Comparison of ENCODE assay signal across 8 cellular contexts in genomic region chr1:40477680-40478057, GRCh38. TPM values are rescaled to one million over a fixed set of nuclear protein-coding genes. Genes with fewer than 3 reads are reported as not detected.
DNase-seq lines count a peak whose midpoint lies in the region; ATAC-seq, FAIRE-seq and TF ChIP-seq lines count a peak whose summit lies in the region.

No MANE protein-coding gene starts in this region.

- no peaks in the 10 kb centered on the region for H3K36me3 ChIP-seq in Panc1 (ENCODE audit: control insufficient read depth, insufficient read depth, low read length)
- H3K36me3 ChIP-seq in kidney (ENCODE audit: control insufficient read depth in 1 of 2, insufficient read depth in 2 of 2, low read length in 2 of 2) = no peaks in the 10 kb centered on the region

- H3K9ac ChIP-seq in kidney (ENCODE audit: low read length in 2 of 2) = peak overlapping the region; percentile 48 to 71

- FAIRE-seq in kidney (lab: Jason Lieb, UNC) = no peak

- H3K27ac Mint-ChIP-seq in MCF 10A (ENCODE audit: low read depth, unreplicated experiment) = no peak overlapping the region

- BruUV-seq in Panc1 (replicated peaks; lab: Mats Ljungman, UMichigan) (no TSS peak), MCF 10A (replicated peaks; lab: Mats Ljungman, UMichigan) (no TSS peak)

- H3K4me1 ChIP-seq in Panc1 (ENCODE audit: control insufficient read depth, insufficient read depth, low read length) (peaks cover 4% of the 10 kb centered on the region; the same call in 1 of the 2 replicates), kidney (ENCODE audit: control insufficient read depth in 1 of 2, insufficient read depth in 1 of 2, low read depth in 1 of 2, low read length in 2 of 2) (no peaks in the 10 kb centered on the region)

- in situ Hi-C loops in G401 (cut with HindIII; ENCODE audit: low sequenced_read_pairs) = no loop called here
- in situ Hi-C loops in Panc1 (cut with HindIII; ENCODE audit: low pct_unique_long_range_greater_than_20kb, low sequenced_read_pairs) = no loop called here
- in situ Hi-C loops in ACHN (cut with HindIII; ENCODE audit: low pct_ligation_motif_present, low pct_unique_long_range_greater_than_20kb, low sequenced_read_pairs) = no loop called here

- H3K9me3 ChIP-seq in Panc1 (ENCODE audit: control insufficient read depth, insufficient read depth, low read depth, low read length) (peaks cover 32% of the 10 kb centered on the region), kidney (ENCODE audit: control insufficient read depth in 1 of 2, low read length in 2 of 2) (peaks cover 4 to 8% of the 10 kb centered on the region in 2 donors)

- H3K9me3 Mint-ChIP-seq in MCF 10A (ENCODE audit: unreplicated experiment) = peaks cover 24% of the 10 kb centered on the region

- peak overlapping the region; percentile 72 for H3K4me3 Mint-ChIP-seq in MCF 10A (ENCODE audit: unreplicated experiment)

- intact Hi-C loops in Panc1 (cut with micrococcal nuclease; ENCODE audit: unreplicated experiment) = no loop called here
- intact Hi-C loops in MCF 10A (cut with micrococcal nuclease) = no loop called here
- intact Hi-C loops in kidney (cut with DNase I) = no loop called here

- TF ChIP-seq CTCF in Panc1 (IDR thresholded peaks at IDR 0.05) (no peak), MCF 10A (IDR thresholded peaks at IDR 0.05; ENCODE audit: unreplicated experiment) (no peak), kidney (IDR thresholded peaks at IDR 0.05; ENCODE audit: borderline replicate concordance, extremely low read depth, insufficient read depth) (no peak)

- peaks cover 6% of the 10 kb centered on the region for H3K4me1 Mint-ChIP-seq in MCF 10A (ENCODE audit: insufficient read depth, unreplicated experiment)

- peaks cover 20% of the 10 kb centered on the region for H3K36me3 Mint-ChIP-seq in MCF 10A (ENCODE audit: insufficient read depth, unreplicated experiment)

- CTCF ChIA-PET in Panc1 (lab: Charles Lee) = interaction anchor here (0.5 kb wide), 1 partner anchor 63 kb away, joined by 3 read pairs; no protein-coding TSS in a partner anchor
- CTCF ChIA-PET in MCF 10A (lab: Yijun Ruan, JAX) = interaction anchor here (0.6 kb wide), 1 partner anchor 35 kb away, joined by 3 read pairs; no protein-coding TSS in a partner anchor

- POLR2A ChIA-PET in Panc1 (lab: Charles Lee) = no interaction called here
- POLR2A ChIA-PET in MCF 10A (lab: Yijun Ruan, JAX) = interaction anchor here (1.0 to 1.8 kb wide), 5 partner anchors 12 to 54 kb away, joined by 3 to 7 read pairs (median 3); partner anchors contain the start of genes ZFP69B and ZNF684

- no peaks in the 10 kb centered on the region for H3K27me3 ChIP-seq in Panc1 (ENCODE audit: control insufficient read depth, insufficient read depth, low read length)

- H3K4me3 ChIP-seq in Panc1 (ENCODE audit: low read depth in 2 of 2, low read length in 2 of 2) = peak overlapping the region; percentile 79 to 90
- peak overlapping the region; percentile 71 to 91 for H3K4me3 ChIP-seq in kidney (ENCODE audit: low read length in 2 of 2)

- H3K27me3 Mint-ChIP-seq in MCF 10A (ENCODE audit: insufficient read depth, unreplicated experiment) = no peaks in the 10 kb centered on the region

- H3K27ac ChIP-seq in Panc1 (ENCODE audit: low read length) = peak overlapping the region; percentile 82
- H3K27ac ChIP-seq in kidney (ENCODE audit: low read depth in 2 of 2, low read length in 2 of 2) = no peak overlapping the region

- peak; percentile 45 for DNase-seq in G401 (ENCODE audit: low spot score)
- DNase-seq in Panc1 (ENCODE audit: low read depth, low spot score) = no peak
- no peak for DNase-seq in MCF 10A (ENCODE audit: unreplicated experiment)
- DNase-seq in kidney = no peak
- peak; percentile 15 for DNase-seq in stimulated activated CD4-positive, alpha-beta T cell treated with anti-CD3 and anti-CD28 coated beads, Interleukin-4, amount 100 ng/mL, for 24 hours
- DNase-seq in ACHN = no peak
- no peak for DNase-seq in H4 (ENCODE audit: low spot score)

- ATAC-seq in HG02678 (IDR thresholded peaks at IDR 0.05; ENCODE audit: unreplicated experiment) (peak; percentile 21), Panc1 (peak; percentile 65)

RNA-seq across cellular contexts. Expression of gene ZFP69, which starts 0.6 kb away (rescaled TPM):
- total RNA-seq in G401 (2014; rRNA removed; shearing (Covaris generic)) = not detected in 2 replicates
- total RNA-seq in Panc1 (2021; ENCODE audit: unreplicated experiment) (6.4 TPM), MCF 10A (2022) (1.8 and 2.2 TPM in 2 replicates), kidney (2.9 TPM)
- polyA plus RNA-seq in Panc1 (2012; ENCODE audit: insufficient read length) = 3.8 TPM
- 2.7 TPM for polyA plus RNA-seq in kidney (ENCODE audit: insufficient read depth, low read depth, low replicate concordance)
- 2.3 and 4.2 TPM in 2 replicates for total RNA-seq in H4 (2014; rRNA removed; shearing (Covaris generic))

RNA-seq across cellular contexts. Expression of gene ZFP69B, which starts 27.4 kb away (rescaled TPM):
- total RNA-seq in G401 (2014; rRNA removed; shearing (Covaris generic)) = 2.8 and 3.0 TPM in 2 replicates
- total RNA-seq in Panc1 (2021; ENCODE audit: unreplicated experiment) = 11.6 TPM
- polyA plus RNA-seq in Panc1 (2012; ENCODE audit: insufficient read length) = 4.6 TPM
- 6.0 and 8.9 TPM in 2 replicates for total RNA-seq in MCF 10A (2022)
- total RNA-seq in kidney = 2.1 TPM
- polyA plus RNA-seq in kidney (ENCODE audit: insufficient read depth, low read depth, low replicate concordance) = 0.62 TPM
- total RNA-seq in H4 (2014; rRNA removed; shearing (Covaris generic)) = 3.5 and 5.2 TPM in 2 replicates

RNA-seq across cellular contexts. Expression of gene EXO5, which starts 30.9 kb away (rescaled TPM):
- 3.5 and 9.9 TPM in 2 replicates for total RNA-seq in G401 (2014; rRNA removed; shearing (Covaris generic))
- total RNA-seq in Panc1 (2021; ENCODE audit: unreplicated experiment) (17.9 TPM), MCF 10A (2022) (2.2 and 3.1 TPM in 2 replicates), kidney (9.0 TPM)
- polyA plus RNA-seq in Panc1 (2012; ENCODE audit: insufficient read length) = 10.0 TPM
- polyA plus RNA-seq in kidney (ENCODE audit: insufficient read depth, low read depth, low replicate concordance) = 4.3 TPM
- total RNA-seq in H4 (2014; rRNA removed; shearing (Covaris generic)) = 8.7 and 20.9 TPM in 2 replicates

RNA-seq across cellular contexts. Expression of gene ZNF684, which starts 53.8 kb away (rescaled TPM):
- total RNA-seq in G401 (2014; rRNA removed; shearing (Covaris generic)) = 14.1 and 15.9 TPM in 2 replicates
- total RNA-seq in Panc1 (2021; ENCODE audit: unreplicated experiment) = 5.3 TPM
- polyA plus RNA-seq in Panc1 (2012; ENCODE audit: insufficient read length) = 4.9 TPM
- 1.4 and 1.8 TPM in 2 replicates for total RNA-seq in MCF 10A (2022)
- total RNA-seq in kidney = 9.5 TPM
- polyA plus RNA-seq in kidney (ENCODE audit: insufficient read depth, low read depth, low replicate concordance) = 10.2 TPM
- total RNA-seq in H4 (2014; rRNA removed; shearing (Covaris generic)) = 3.2 and 6.1 TPM in 2 replicates

Comparison
In these comparisons a context has a peak if more than half of its experiments do, and no peak if none do; other contexts are left out.
1. DNase-seq: peak in G401 (single experiment) and stimulated activated CD4-positive, alpha-beta T cell treated with anti-CD3 and anti-CD28 coated beads, Interleukin-4, amount 100 ng/mL, for 24 hours (single experiment); none in Panc1 (single experiment), MCF 10A (single experiment), kidney (single experiment), ACHN (single experiment) and H4 (single experiment).